Comparison of ENCODE assay signal across 19 cellular contexts in genomic region chr1:180612591-180612990, GRCh38. TPM values are rescaled to one million over a fixed set of nuclear protein-coding genes. Genes with fewer than 3 reads are reported as not detected.
"Had no signal": no experiment of that assay in that cellular context is flagged by ENCODE, and none has a peak within 500 bp of the region (broad histone marks: within the 10 kb centered on the region; RNA-seq: fewer than 3 reads in every experiment).

No MANE protein-coding gene starts in this region.

- H3K27ac ChIP-seq: SK-N-MC had no signal

- H3K27me3 ChIP-seq: adrenal gland, breast epithelium had no signal

- H3K36me3 ChIP-seq: adrenal gland, breast epithelium had no signal

- H3K4me3 ChIP-seq: adrenal gland, breast epithelium, SK-N-MC had no signal

- DNase-seq: activated CD4-positive, alpha-beta T cell treated with anti-CD3 and anti-CD28 coated beads for 4 hours; activated CD8-positive, alpha-beta memory T cell treated with anti-CD3 and anti-CD28 coated beads, Interleukin-2, amount 50 U/mL, for 4 hours; activated CD8-positive, alpha-beta T cell treated with anti-CD3 and anti-CD28 coated beads for 36 hours; activated naive CD4-positive, alpha-beta T cell treated with anti-CD3 and anti-CD28 coated beads, Interleukin-2, amount 50 U/mL, for 16 hours; activated naive CD8-positive, alpha-beta T cell treated with anti-CD3 and anti-CD28 coated beads, Interleukin-2, amount 10 ng/mL, durations not matched to agents 7 days and 5 days; activated T-cell treated with anti-CD3 and anti-CD28 coated beads, Interleukin-2, amount 50 U/mL, for 72 hours; adrenal gland; anterior cingulate cortex; NCI-H1048; NCI-H146; NCI-H187 treated with DMSO at 0.1 percent for 48 hours; NCI-H2081 treated with DMSO at 0.1 percent for 48 hours; NCI-H446; NCI-H524; T-helper 1 cell had no signal

- ATAC-seq: activated CD4-positive, CD25-positive, alpha-beta regulatory T cell treated with anti-CD3 and anti-CD28 coated beads, Interleukin-2, amount 50 U/mL, for 24 hours; activated CD8-positive, alpha-beta T cell treated with anti-CD3 and anti-CD28 coated beads for 36 hours; activated T-cell treated with anti-CD3 and anti-CD28 coated beads, Interleukin-2, amount 50 U/mL, for 72 hours had no signal

- H3K9me3 ChIP-seq: adrenal gland, breast epithelium had no signal

RNA-seq across cellular contexts. Expression of gene OVAAL, which starts 53.8 kb away (rescaled TPM):
- total RNA-seq: activated CD8-positive, alpha-beta T cell treated with anti-CD3 and anti-CD28 coated beads for 36 hours; activated naive CD8-positive, alpha-beta T cell treated with anti-CD3 and anti-CD28 coated beads, Interleukin-2, amount 10 ng/mL, durations not matched to agents 7 days and 5 days; activated T-cell treated with anti-CD3 and anti-CD28 coated beads, Interleukin-2, amount 50 U/mL, for 72 hours; breast epithelium; T-helper 2 cell treated with Interferon-gamma antibody and Interleukin-4, amounts not matched to agents 100 ng/mL and 5 ng/mL, for 36 hours had no signal
- polyA plus RNA-seq: adrenal gland had no signal
